Comparison of ENCODE assay signal across 8 cellular contexts in the genomic region with DNA sequence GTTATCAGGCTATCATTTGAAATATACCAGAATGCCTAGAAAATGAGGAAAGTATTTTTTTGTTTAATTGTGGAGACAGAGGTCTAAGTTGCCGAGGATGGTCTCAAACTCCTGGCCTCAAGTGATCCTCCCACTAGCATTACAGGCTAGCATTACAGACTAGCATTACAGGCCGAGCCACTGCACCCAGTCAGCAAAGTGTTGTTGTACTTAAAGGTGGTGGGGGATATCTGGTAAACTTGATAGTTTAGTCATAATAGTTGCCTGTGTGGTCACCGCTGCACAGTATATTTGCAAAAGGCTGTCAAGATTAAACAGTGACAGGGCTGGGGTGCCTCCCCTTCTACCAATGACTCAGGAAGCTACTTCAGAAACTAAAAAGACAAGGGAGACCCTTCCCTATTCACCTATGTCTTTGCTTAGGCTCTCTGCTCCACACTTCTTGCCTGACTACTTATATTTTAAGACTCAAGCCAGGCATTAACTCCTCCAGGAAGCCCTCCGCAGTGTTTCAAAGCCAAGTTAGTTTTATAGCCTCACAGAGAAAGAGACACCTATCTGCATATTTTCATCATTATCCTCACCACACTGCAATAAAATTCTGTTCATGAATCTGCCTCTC. TPM values are rescaled to one million over a fixed set of nuclear protein-coding genes. Genes with fewer than 3 reads are reported as not detected.
A peak's percentile ranks its signal among the peaks of the same experiment; 100 is the strongest.
DNase-seq lines count a peak whose midpoint lies in the region; ATAC-seq and TF ChIP-seq lines count a peak whose summit lies in the region.

No MANE protein-coding gene starts in this region.

- ATAC-seq in HG02642 (IDR thresholded peaks at IDR 0.05; ENCODE audit: poor library complexity, unreplicated experiment) (peak; percentile 55), Panc1 (peak; percentile 10; the same call in 1 of the 2 replicates)

- H3K4me1 ChIP-seq in Panc1 (ENCODE audit: control insufficient read depth, insufficient read depth, low read length), result peaks cover 18% of the 10 kb centered on the region
- H3K4me1 ChIP-seq in colonic mucosa, result no peaks in the 10 kb centered on the region

- H3K4me3 ChIP-seq in Panc1 (ENCODE audit: low read depth in 2 of 2, low read length in 2 of 2), result no peak overlapping the region
- no peak overlapping the region for H3K4me3 ChIP-seq in colonic mucosa

- in situ Hi-C loops in Panc1 (cut with HindIII; ENCODE audit: low pct_unique_long_range_greater_than_20kb, low sequenced_read_pairs), result no loop called here

- H3K9ac ChIP-seq in colonic mucosa (ENCODE audit: low read depth in 2 of 2, low read length in 2 of 2), result no peak overlapping the region

- intact Hi-C loops in Panc1 (cut with micrococcal nuclease; ENCODE audit: unreplicated experiment), result no loop called here
- intact Hi-C loops in colonic mucosa (cut with DNase I), result no loop called here

- no peaks in the 10 kb centered on the region for H3K9me3 ChIP-seq in Panc1 (ENCODE audit: control insufficient read depth, insufficient read depth, low read depth, low read length)
- H3K9me3 ChIP-seq in colonic mucosa, result no peaks in the 10 kb centered on the region

- POLR2A ChIA-PET in Panc1 (lab: Charles Lee), result no interaction called here

- H3K36me3 ChIP-seq in Panc1 (ENCODE audit: control insufficient read depth, insufficient read depth, low read length) (no peaks in the 10 kb centered on the region), colonic mucosa (no peaks in the 10 kb centered on the region)

- H3K27me3 ChIP-seq in Panc1 (ENCODE audit: control insufficient read depth, insufficient read depth, low read length), result no peaks in the 10 kb centered on the region
- H3K27me3 ChIP-seq in colonic mucosa, result no peaks in the 10 kb centered on the region

- TF ChIP-seq CTCF in Panc1 (IDR thresholded peaks at IDR 0.05) (no peak), colonic mucosa (IDR thresholded peaks at IDR 0.05) (no peak)

- H3K27ac ChIP-seq in Panc1 (ENCODE audit: low read length), result no peak overlapping the region
- H3K27ac ChIP-seq in colonic mucosa, result no peak overlapping the region

- BruUV-seq in Panc1 (replicated peaks; lab: Mats Ljungman, UMichigan), result no TSS peak

- peak; percentile 10 to 23 for DNase-seq in activated CD4-positive, alpha-beta T cell treated with anti-CD3 and anti-CD28 coated beads for 24 hours (ENCODE audit: low read depth in 2 of 2)
- DNase-seq in activated CD4-positive, alpha-beta T cell treated with anti-CD3 and anti-CD28 coated beads for 1 hour, result no peak
- DNase-seq in Panc1 (ENCODE audit: low read depth, low spot score) (no peak), Kasumi-1 (lab: John Stamatoyannopoulos, UW) (no peak), SHP77 (lab: John Stamatoyannopoulos, UW) (no peak), colonic mucosa (no peak)
- peak; percentile 52 to 58 for DNase-seq in stimulated activated CD4-positive, alpha-beta T cell treated with anti-CD3 and anti-CD28 coated beads, Interleukin-15, amount 100 ng/mL, for 48 hours (ENCODE audit: low read depth in 2 of 2)

- CTCF ChIA-PET in Panc1 (lab: Charles Lee), result no interaction called here

RNA-seq across cellular contexts. Expression of gene AKIRIN2, which starts 3.1 kb away (rescaled TPM):
- total RNA-seq in Panc1 (2021; ENCODE audit: unreplicated experiment) (47.6 TPM), colonic mucosa (10 to 100 TPM; 30.2 to 48.3 TPM)
- 30.3 TPM for polyA plus RNA-seq in Panc1 (2012; ENCODE audit: insufficient read length)

Comparison
In these comparisons a context has a peak if more than half of its experiments do, and no peak if none do; other contexts are left out.
1. DNase-seq: peak in activated CD4-positive, alpha-beta T cell treated with anti-CD3 and anti-CD28 coated beads for 24 hours (2 of 2) and stimulated activated CD4-positive, alpha-beta T cell treated with anti-CD3 and anti-CD28 coated beads, Interleukin-15, amount 100 ng/mL, for 48 hours (2 of 2); none in activated CD4-positive, alpha-beta T cell treated with anti-CD3 and anti-CD28 coated beads for 1 hour (single experiment), Panc1 (single experiment), Kasumi-1 (0 of 2), SHP77 (0 of 2) and colonic mucosa (single experiment).